14 cellular contexts compared by ENCODE assay signal in the genomic region with DNA sequence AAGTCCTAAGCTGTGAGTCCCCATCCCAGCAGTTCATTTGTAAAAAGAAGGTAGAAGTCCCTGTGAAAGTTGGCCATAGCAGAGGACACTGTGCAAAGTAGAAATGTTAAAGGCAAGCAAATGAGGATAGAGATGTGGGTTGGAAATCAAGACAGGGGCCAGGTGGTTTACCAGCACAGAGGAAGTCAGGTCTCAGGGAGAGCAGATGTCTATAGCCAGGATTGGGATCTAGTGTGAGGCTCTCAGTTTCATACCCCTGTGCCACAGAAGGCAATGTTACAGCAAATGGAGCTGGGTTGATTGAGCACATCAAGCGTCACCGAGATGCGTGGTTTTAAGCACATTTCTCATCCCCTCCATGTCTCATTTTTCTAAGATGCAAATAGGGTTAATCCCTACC.
DNase-seq lines count a peak whose midpoint lies in the region; ATAC-seq and TF ChIP-seq lines count a peak whose summit lies in the region.
"Had no signal": no experiment of that assay in that cellular context is flagged by ENCODE, and none has a peak within 500 bp of the region (broad histone marks: within the 10 kb centered on the region; RNA-seq: fewer than 3 reads in every experiment).

No MANE protein-coding gene starts in this region.

- no peaks in the 10 kb centered on the region for H3K79me2 ChIP-seq in mesendoderm (ENCODE audit: control insufficient read depth, insufficient read depth, low read length)

- no peaks in the 10 kb centered on the region for H3K4me1 ChIP-seq in RWPE2 (ENCODE audit: insufficient read depth, poor library complexity, severe bottlenecking)
- peaks cover 56% of the 10 kb centered on the region for H3K4me1 ChIP-seq in thymus (ENCODE audit: control insufficient read depth, insufficient read depth, low read length)
- no peaks in the 10 kb centered on the region for H3K4me1 ChIP-seq in mesendoderm (ENCODE audit: control insufficient read depth, low read depth, low read length)
- H3K4me1 ChIP-seq: Caco-2, HAP-1 had no signal

- H3K27ac ChIP-seq in KOPT-K1 (ENCODE audit: low read depth, low read length, poor library complexity, severe bottlenecking) = peak overlapping the region; percentile 15
- H3K27ac ChIP-seq in RWPE2 (ENCODE audit: poor library complexity, severe bottlenecking) = no peak overlapping the region
- H3K27ac ChIP-seq in thymus (ENCODE audit: low read depth) = no peak overlapping the region
- no peak overlapping the region for H3K27ac ChIP-seq in WERI-Rb-1
- H3K27ac ChIP-seq in mesendoderm (ENCODE audit: low read depth, low read length) = no peak overlapping the region

- no peaks in the 10 kb centered on the region for H3K9me3 ChIP-seq in KOPT-K1 (ENCODE audit: insufficient read depth, low read length, poor library complexity, severe bottlenecking)
- H3K9me3 ChIP-seq in RWPE2 (ENCODE audit: severe bottlenecking) = no peaks in the 10 kb centered on the region
- H3K9me3 ChIP-seq in thymus (ENCODE audit: control insufficient read depth) = no peaks in the 10 kb centered on the region
- no peaks in the 10 kb centered on the region for H3K9me3 ChIP-seq in WERI-Rb-1 (ENCODE audit: severe bottlenecking)
- H3K9me3 ChIP-seq: Caco-2, HAP-1 had no signal

- TF ChIP-seq CTCF in RWPE2 (IDR thresholded peaks at IDR 0.05; ENCODE audit: poor library complexity, severe bottlenecking) (no peak), WERI-Rb-1 (IDR thresholded peaks at IDR 0.05; ENCODE audit: low read depth, low read length) (no peak)

- no peak overlapping the region for H3K18ac ChIP-seq in mesendoderm (ENCODE audit: low read length)

- no peak overlapping the region for H3K4me3 ChIP-seq in RWPE2 (ENCODE audit: severe bottlenecking)
- H3K4me3 ChIP-seq in thymus (ENCODE audit: low read length) = peak overlapping the region; percentile 36
- H3K4me3 ChIP-seq in WERI-Rb-1 (ENCODE audit: low read depth, low read length) = no peak overlapping the region
- H3K4me3 ChIP-seq in mesendoderm (ENCODE audit: low read length) = no peak overlapping the region
- H3K4me3 ChIP-seq: HAP-1 had no signal

- H2AK5ac ChIP-seq in mesendoderm (ENCODE audit: low read length) = no peak overlapping the region

- no peak overlapping the region for H3K4me2 ChIP-seq in mesendoderm (ENCODE audit: low read length)

- 46% methylated on average over 3 of the region's 3 CpGs for WGBS in thymus
- no CpG with 5 or more reads among the region's 3 CpGs for WGBS in mesendoderm (ENCODE audit: extremely low coverage, insufficient coverage, low lambda C conversion rate)

- H3K56ac ChIP-seq in mesendoderm (ENCODE audit: low read length) = no peak overlapping the region

- no peak overlapping the region for H2BK5ac ChIP-seq in mesendoderm (ENCODE audit: low read length)

- H4K8ac ChIP-seq in mesendoderm (ENCODE audit: low read depth, low read length) = no peak overlapping the region

- no peak overlapping the region for H2BK15ac ChIP-seq in mesendoderm (replicated peaks; ENCODE audit: low read depth)

- 0 out of 3 replicates have a peak, but pooled peaks have one; percentile 17 for ATAC-seq in RWPE2 (ENCODE audit: low read depth)

- H3K27me3 ChIP-seq in RWPE2 (ENCODE audit: insufficient read depth, poor library complexity, severe bottlenecking) (peaks cover 11% of the 10 kb centered on the region), thymus (ENCODE audit: control insufficient read depth, insufficient read depth) (peaks cover 3% of the 10 kb centered on the region), WERI-Rb-1 (ENCODE audit: insufficient read depth, low read depth, severe bottlenecking) (no peaks in the 10 kb centered on the region), mesendoderm (ENCODE audit: insufficient read depth, low read length, poor library complexity) (no peaks in the 10 kb centered on the region)

- no peak overlapping the region for H2BK120ac ChIP-seq in mesendoderm (ENCODE audit: low read depth, low read length)

- no peak overlapping the region for H4K5ac ChIP-seq in mesendoderm (ENCODE audit: low read length)

- H3K79me1 ChIP-seq in mesendoderm (ENCODE audit: low read length) = no peaks in the 10 kb centered on the region

- H3K36me3 ChIP-seq in KOPT-K1 (ENCODE audit: insufficient read depth, low read length) (no peaks in the 10 kb centered on the region), RWPE2 (ENCODE audit: low read depth) (no peaks in the 10 kb centered on the region), thymus (ENCODE audit: control insufficient read depth, insufficient read depth) (no peaks in the 10 kb centered on the region), WERI-Rb-1 (no peaks in the 10 kb centered on the region), mesendoderm (ENCODE audit: control insufficient read depth, insufficient read depth, low read length) (no peaks in the 10 kb centered on the region)
- H3K36me3 ChIP-seq: HAP-1 had no signal

- H3K23ac ChIP-seq in mesendoderm (ENCODE audit: low read length) = no peak overlapping the region

- H3K4ac ChIP-seq in mesendoderm (ENCODE audit: low read depth, low read length) = no peak overlapping the region

- DNase-seq in RWPE2 (ENCODE audit: low spot score) (no peak), NAMALWA (ENCODE audit: low spot score) (no peak), WERI-Rb-1 (no peak), mesendoderm (no peak)
- DNase-seq: C1 segment of cervical spinal cord; Caco-2; CD4-positive, alpha-beta memory T cell; DMS153; GF-D8; GOT3; HFFc6 had no signal

- no peak overlapping the region for H3K9ac ChIP-seq in mesendoderm (ENCODE audit: low read length)
